In genomic region chr1:165717918-165718515, GRCh38 we compare ENCODE assay signal across 8 cellular contexts. TPM values are rescaled to one million over a fixed set of nuclear protein-coding genes. Genes with fewer than 3 reads are reported as not detected.
DNase-seq lines count a peak whose midpoint lies in the region; ATAC-seq, FAIRE-seq and TF ChIP-seq lines count a peak whose summit lies in the region.

No MANE protein-coding gene starts in this region.

- no peak for FAIRE-seq in A549 (lab: Jason Lieb, UNC)

- H3K4me1 ChIP-seq in A549 (no peaks in the 10 kb centered on the region), adrenal gland (replicated peaks in 1 of 2) (no peaks in the 10 kb centered on the region)

- peak; percentile 62 to 68 for DNase-seq in A549 (ENCODE audit: low read depth in 1 of 2, low spot score in 1 of 2)
- peak; percentile 66 for DNase-seq in ELF-1 (ENCODE audit: low read depth, low spot score)
- DNase-seq in NCI-H774 (lab: John Stamatoyannopoulos, UW), result peak; percentile 37
- peak; percentile 36 to 68 (median 51) for DNase-seq in adrenal gland
- DNase-seq in iPS DF 4.7 (ENCODE audit: extremely low read depth, low spot score), result peak; percentile 71
- peak; percentile 9 to 13 for DNase-seq in stimulated activated CD4-positive, alpha-beta T cell treated with anti-CD3 and anti-CD28 coated beads, Interleukin-2, amount 100 ng/mL, for 48 hours

- no peaks in the 10 kb centered on the region for H3K27me3 ChIP-seq in adrenal gland

- H3K36me3 ChIP-seq in adrenal gland (replicated peaks in 1 of 2), result no peaks in the 10 kb centered on the region

- ATAC-seq in A549 (peak; percentile 93 to 95), HG03378 (IDR thresholded peaks at IDR 0.05; ENCODE audit: unreplicated experiment) (peak; percentile 67), HG03442 (IDR thresholded peaks at IDR 0.05; ENCODE audit: unreplicated experiment) (no peak)

- POLR2A ChIA-PET in A549 (lab: Yijun Ruan, JAX), result no interaction called here

- TF ChIP-seq CTCF in A549 (IDR thresholded peaks at IDR 0.05) (peak; percentile 86), adrenal gland (IDR thresholded peaks at IDR 0.05) (peak; percentile 36 to 79 (median 64))

- no peak for TF ChIP-seq EP300 in A549 (IDR thresholded peaks at IDR 0.05)

- H3K4me3 ChIP-seq in A549 (no peak overlapping the region), adrenal gland (no peak overlapping the region)

- TF ChIP-seq RAD21 in A549 (conservative IDR thresholded peaks at IDR 0.05 in 1 of 2, IDR thresholded peaks at IDR 0.05 in 1 of 2), result peak; percentile 88 to 96

- no peak overlapping the region for H3K4me2 ChIP-seq in A549

- intact Hi-C loops in adrenal gland (cut with DNase I), result loop anchor here (2.0 to 10.0 kb wide), 3 partner anchors 113 to 199 kb away; no protein-coding TSS in a partner anchor

- no peak for TF ChIP-seq POLR2A in A549 (IDR thresholded peaks at IDR 0.05; ENCODE audit: low read length)
- no peak for TF ChIP-seq POLR2A in adrenal gland (IDR thresholded peaks at IDR 0.05)

- CTCF ChIA-PET in A549 (lab: Yijun Ruan, JAX), result interaction anchor here (0.6 to 2.0 kb wide), 23 partner anchors 9 to 577 kb away, joined by 3 to 24 read pairs (median 3); no protein-coding TSS in a partner anchor

- 8% methylated on average over 4 of the region's 4 CpGs for WGBS in A549 (ENCODE audit: missing lambda C conversion rate)
- WGBS in adrenal gland, 4 donors, result 11 to 21% (median 19%) methylated on average over 4 of the region's 4 CpGs

- H3K27ac ChIP-seq in A549 (no peak overlapping the region), adrenal gland (no peak overlapping the region)

- peaks cover 6% of the 10 kb centered on the region; the same call in 1 of the 3 replicates for H3K9me3 ChIP-seq in A549
- H3K9me3 ChIP-seq in adrenal gland (replicated peaks in 1 of 3), result no peaks in the 10 kb centered on the region

TF ChIP-seq in A549, 52 proteins besides CTCF, POLR2A, EP300 and RAD21:
- peak; percentile 87 for TF ChIP-seq SMC3 (IDR thresholded peaks at IDR 0.05)
- TF ChIP-seq RARB (CRISPR knock-in tag; IDR thresholded peaks at IDR 0.05), result no peak
TF ChIP-seq in A549: peak in this region for 1.

RNA-seq across cellular contexts. Expression of gene ALDH9A1, which starts 19.7 kb away (rescaled TPM):
- polyA plus RNA-seq in A549 (2011; rRNA removed), result 49.6 and 77.1 TPM in 2 replicates
- polyA plus RNA-seq in A549 (2012; cell fraction: cytosol; rRNA removed), result 19.6 and 21.6 TPM in 2 replicates
- polyA plus RNA-seq in A549 (2012; cell fraction: nucleus; rRNA removed), result 11.8 and 16.3 TPM in 2 replicates
- polyA plus RNA-seq in A549 (2017; fragmentation: RNase III; extraction: RNeasy Plus Mini Kit Qiagen cat#74134 plus additional on column Dnase treatment), result 38.9 to 43.1 TPM (median 40.5 TPM) in 3 replicates
- polyA minus RNA-seq in A549 (2011; rRNA and poly(A)+ RNA removed), result 26.5 TPM in 2 replicates
- 100 to 1,000 TPM; 127 to 269 (median 194) TPM for total RNA-seq in adrenal gland
- 100 to 1,000 TPM in 1 of 3 donors, 10 to 100 TPM in 2; 36.0 to 232 (median 70.0) TPM for polyA plus RNA-seq in adrenal gland

RNA-seq across cellular contexts. Expression of gene TMCO1, which starts 50.7 kb away (rescaled TPM):
- polyA plus RNA-seq in A549 (2011; rRNA removed), result 220 and 241 TPM in 2 replicates
- polyA plus RNA-seq in A549 (2012; cell fraction: cytosol; rRNA removed), result 55.6 and 73.8 TPM in 2 replicates
- polyA plus RNA-seq in A549 (2012; cell fraction: nucleus; rRNA removed), result 41.3 and 59.0 TPM in 2 replicates
- 144 to 154 TPM (median 151 TPM) in 3 replicates for polyA plus RNA-seq in A549 (2017; fragmentation: RNase III; extraction: RNeasy Plus Mini Kit Qiagen cat#74134 plus additional on column Dnase treatment)
- 97.1 and 118 TPM in 2 replicates for polyA minus RNA-seq in A549 (2011; rRNA and poly(A)+ RNA removed)
- total RNA-seq in adrenal gland, result 100 to 1,000 TPM in 5 of 8 donors, 10 to 100 TPM in 3; 60.0 to 155 (median 120) TPM
- 100 to 1,000 TPM in 1 of 3 donors, 10 to 100 TPM in 2; 33.4 to 280 (median 44.9) TPM for polyA plus RNA-seq in adrenal gland

Comparison
In these comparisons a context has a peak if more than half of its experiments do, and no peak if none do; other contexts are left out.
1. DNase-seq: peak in every context shown above with its lines; median percentile 71 in iPS DF 4.7; 66 in ELF-1; 65 in A549; 51 in adrenal gland; 37 in NCI-H774; 11 in stimulated activated CD4-positive, alpha-beta T cell treated with anti-CD3 and anti-CD28 coated beads, Interleukin-2, amount 100 ng/mL, for 48 hours.